2 cellular contexts compared by ENCODE assay signal in the genomic region with DNA sequence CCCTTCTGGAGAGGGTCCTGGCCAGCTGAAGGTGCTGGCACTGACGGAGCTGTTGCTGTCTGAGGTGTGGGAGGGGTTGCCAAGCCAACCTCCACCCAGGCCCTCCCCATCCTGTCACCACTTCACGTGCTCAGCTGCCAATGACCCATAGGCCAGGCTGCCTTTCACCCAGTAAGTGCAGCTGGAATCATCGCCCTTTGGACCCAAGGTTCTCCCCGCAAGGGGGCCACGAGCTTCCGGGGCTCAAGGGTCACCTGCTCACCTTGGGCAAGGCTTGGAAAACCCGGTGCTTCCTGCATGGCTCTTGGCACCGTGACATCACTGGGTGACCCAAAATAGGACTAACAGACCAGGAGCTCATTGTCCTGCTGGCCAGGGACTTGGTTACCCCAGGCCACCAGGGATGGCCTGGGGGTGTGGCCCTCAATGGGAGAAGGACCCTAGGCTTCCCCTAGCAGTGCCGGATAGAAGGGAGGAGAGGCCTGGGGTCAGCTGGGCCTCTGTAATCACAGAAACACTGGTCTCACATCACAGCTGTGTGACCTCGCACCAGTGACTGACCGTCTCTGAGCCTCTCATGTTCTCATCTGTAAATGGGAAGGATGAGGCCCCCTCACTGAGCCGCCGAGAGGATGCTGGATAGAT.
TF ChIP-seq lines count a peak whose summit lies in the region.

No MANE protein-coding gene starts in this region.

TF ChIP-seq in GM12878, 131 proteins besides CTCF, POLR2A, EP300 and RAD21:
- TF ChIP-seq BHLHE40 (IDR thresholded peaks at IDR 0.05; ENCODE audit: borderline replicate concordance in 1 of 2, low read depth in 2 of 2, low read length in 1 of 2) (peak in 1 of 2 experiments; percentile 83; a peak in 2 of 4 replicates), BACH1 (IDR thresholded peaks at IDR 0.05; ENCODE audit: borderline replicate concordance) (no peak)

TF ChIP-seq in HepG2, 621 proteins besides CTCF, POLR2A, EP300 and RAD21 (continues in another document):
- TF ChIP-seq, protein P1, sequence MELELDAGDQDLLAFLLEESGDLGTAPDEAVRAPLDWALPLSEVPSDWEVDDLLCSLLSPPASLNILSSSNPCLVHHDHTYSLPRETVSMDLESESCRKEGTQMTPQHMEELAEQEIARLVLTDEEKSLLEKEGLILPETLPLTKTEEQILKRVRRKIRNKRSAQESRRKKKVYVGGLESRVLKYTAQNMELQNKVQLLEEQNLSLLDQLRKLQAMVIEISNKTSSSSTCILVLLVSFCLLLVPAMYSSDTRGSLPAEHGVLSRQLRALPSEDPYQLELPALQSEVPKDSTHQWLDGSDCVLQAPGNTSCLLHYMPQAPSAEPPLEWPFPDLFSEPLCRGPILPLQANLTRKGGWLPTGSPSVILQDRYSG (CRISPR knock-in tag; IDR thresholded peaks at IDR 0.05) = no peak
- TF ChIP-seq ZNF629 (CRISPR knock-in tag; conservative IDR thresholded peaks at IDR 0.05) = peak; percentile 67
- no peak for TF ChIP-seq PTBP1 (IDR thresholded peaks at IDR 0.05; ENCODE audit: low read depth, low read length, poor library complexity, severe bottlenecking)
- TF ChIP-seq, protein P2, sequence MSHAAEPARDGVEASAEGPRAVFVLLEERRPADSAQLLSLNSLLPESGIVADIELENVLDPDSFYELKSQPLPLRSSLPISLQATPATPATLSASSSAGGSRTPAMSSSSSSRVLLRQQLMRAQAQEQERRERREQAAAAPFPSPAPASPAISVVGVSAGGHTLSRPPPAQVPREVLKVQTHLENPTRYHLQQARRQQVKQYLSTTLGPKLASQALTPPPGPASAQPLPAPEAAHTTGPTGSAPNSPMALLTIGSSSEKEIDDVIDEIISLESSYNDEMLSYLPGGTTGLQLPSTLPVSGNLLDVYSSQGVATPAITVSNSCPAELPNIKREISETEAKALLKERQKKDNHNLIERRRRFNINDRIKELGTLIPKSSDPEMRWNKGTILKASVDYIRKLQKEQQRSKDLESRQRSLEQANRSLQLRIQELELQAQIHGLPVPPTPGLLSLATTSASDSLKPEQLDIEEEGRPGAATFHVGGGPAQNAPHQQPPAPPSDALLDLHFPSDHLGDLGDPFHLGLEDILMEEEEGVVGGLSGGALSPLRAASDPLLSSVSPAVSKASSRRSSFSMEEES (CRISPR knock-in tag; IDR thresholded peaks at IDR 0.05) = peak; percentile 97
- TF ChIP-seq EED (CRISPR knock-in tag; IDR thresholded peaks at IDR 0.05) = no peak
- peak; percentile 68 for TF ChIP-seq FOXK2 (IDR thresholded peaks at IDR 0.05)
- TF ChIP-seq ATF7 (IDR thresholded peaks at IDR 0.05) = 0 out of 2 replicates have a peak, but pooled peaks have one; percentile 20
- TF ChIP-seq ATF7 (CRISPR knock-in tag; IDR thresholded peaks at IDR 0.05) = peak; percentile 97
- TF ChIP-seq, protein P3, sequence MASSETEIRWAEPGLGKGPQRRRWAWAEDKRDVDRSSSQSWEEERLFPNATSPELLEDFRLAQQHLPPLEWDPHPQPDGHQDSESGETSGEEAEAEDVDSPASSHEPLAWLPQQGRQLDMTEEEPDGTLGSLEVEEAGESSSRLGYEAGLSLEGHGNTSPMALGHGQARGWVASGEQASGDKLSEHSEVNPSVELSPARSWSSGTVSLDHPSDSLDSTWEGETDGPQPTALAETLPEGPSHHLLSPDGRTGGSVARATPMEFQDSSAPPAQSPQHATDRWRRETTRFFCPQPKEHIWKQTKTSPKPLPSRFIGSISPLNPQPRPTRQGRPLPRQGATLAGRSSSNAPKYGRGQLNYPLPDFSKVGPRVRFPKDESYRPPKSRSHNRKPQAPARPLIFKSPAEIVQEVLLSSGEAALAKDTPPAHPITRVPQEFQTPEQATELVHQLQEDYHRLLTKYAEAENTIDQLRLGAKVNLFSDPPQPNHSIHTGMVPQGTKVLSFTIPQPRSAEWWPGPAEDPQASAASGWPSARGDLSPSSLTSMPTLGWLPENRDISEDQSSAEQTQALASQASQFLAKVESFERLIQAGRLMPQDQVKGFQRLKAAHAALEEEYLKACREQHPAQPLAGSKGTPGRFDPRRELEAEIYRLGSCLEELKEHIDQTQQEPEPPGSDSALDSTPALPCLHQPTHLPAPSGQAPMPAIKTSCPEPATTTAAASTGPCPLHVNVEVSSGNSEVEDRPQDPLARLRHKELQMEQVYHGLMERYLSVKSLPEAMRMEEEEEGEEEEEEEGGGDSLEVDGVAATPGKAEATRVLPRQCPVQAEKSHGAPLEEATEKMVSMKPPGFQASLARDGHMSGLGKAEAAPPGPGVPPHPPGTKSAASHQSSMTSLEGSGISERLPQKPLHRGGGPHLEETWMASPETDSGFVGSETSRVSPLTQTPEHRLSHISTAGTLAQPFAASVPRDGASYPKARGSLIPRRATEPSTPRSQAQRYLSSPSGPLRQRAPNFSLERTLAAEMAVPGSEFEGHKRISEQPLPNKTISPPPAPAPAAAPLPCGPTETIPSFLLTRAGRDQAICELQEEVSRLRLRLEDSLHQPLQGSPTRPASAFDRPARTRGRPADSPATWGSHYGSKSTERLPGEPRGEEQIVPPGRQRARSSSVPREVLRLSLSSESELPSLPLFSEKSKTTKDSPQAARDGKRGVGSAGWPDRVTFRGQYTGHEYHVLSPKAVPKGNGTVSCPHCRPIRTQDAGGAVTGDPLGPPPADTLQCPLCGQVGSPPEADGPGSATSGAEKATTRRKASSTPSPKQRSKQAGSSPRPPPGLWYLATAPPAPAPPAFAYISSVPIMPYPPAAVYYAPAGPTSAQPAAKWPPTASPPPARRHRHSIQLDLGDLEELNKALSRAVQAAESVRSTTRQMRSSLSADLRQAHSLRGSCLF (CRISPR knock-in tag; IDR thresholded peaks at IDR 0.05; ENCODE audit: borderline replicate concordance) = no peak
- TF ChIP-seq SMYD3 (CRISPR knock-in tag; IDR thresholded peaks at IDR 0.05) = peak; percentile 68; the same call in 1 of the 2 replicates
- no peak for TF ChIP-seq ZNF260 (CRISPR knock-in tag; IDR thresholded peaks at IDR 0.05; ENCODE audit: borderline replicate concordance, low read depth)
- peak; percentile 96 for TF ChIP-seq ZMYM3 (CRISPR knock-in tag; IDR thresholded peaks at IDR 0.05)
- TF ChIP-seq, protein P4, sequence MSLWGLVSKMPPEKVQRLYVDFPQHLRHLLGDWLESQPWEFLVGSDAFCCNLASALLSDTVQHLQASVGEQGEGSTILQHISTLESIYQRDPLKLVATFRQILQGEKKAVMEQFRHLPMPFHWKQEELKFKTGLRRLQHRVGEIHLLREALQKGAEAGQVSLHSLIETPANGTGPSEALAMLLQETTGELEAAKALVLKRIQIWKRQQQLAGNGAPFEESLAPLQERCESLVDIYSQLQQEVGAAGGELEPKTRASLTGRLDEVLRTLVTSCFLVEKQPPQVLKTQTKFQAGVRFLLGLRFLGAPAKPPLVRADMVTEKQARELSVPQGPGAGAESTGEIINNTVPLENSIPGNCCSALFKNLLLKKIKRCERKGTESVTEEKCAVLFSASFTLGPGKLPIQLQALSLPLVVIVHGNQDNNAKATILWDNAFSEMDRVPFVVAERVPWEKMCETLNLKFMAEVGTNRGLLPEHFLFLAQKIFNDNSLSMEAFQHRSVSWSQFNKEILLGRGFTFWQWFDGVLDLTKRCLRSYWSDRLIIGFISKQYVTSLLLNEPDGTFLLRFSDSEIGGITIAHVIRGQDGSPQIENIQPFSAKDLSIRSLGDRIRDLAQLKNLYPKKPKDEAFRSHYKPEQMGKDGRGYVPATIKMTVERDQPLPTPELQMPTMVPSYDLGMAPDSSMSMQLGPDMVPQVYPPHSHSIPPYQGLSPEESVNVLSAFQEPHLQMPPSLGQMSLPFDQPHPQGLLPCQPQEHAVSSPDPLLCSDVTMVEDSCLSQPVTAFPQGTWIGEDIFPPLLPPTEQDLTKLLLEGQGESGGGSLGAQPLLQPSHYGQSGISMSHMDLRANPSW (CRISPR knock-in tag; IDR thresholded peaks at IDR 0.05; ENCODE audit: borderline replicate concordance) = peak; percentile 86; the same call in 1 of the 2 replicates
- TF ChIP-seq, protein P5, sequence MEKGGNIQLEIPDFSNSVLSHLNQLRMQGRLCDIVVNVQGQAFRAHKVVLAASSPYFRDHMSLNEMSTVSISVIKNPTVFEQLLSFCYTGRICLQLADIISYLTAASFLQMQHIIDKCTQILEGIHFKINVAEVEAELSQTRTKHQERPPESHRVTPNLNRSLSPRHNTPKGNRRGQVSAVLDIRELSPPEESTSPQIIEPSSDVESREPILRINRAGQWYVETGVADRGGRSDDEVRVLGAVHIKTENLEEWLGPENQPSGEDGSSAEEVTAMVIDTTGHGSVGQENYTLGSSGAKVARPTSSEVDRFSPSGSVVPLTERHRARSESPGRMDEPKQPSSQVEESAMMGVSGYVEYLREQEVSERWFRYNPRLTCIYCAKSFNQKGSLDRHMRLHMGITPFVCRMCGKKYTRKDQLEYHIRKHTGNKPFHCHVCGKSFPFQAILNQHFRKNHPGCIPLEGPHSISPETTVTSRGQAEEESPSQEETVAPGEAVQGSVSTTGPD (CRISPR knock-in tag; IDR thresholded peaks at IDR 0.05) = 0 out of 2 replicates have a peak, but pooled peaks have one; percentile 72
- peak; percentile 95 for TF ChIP-seq HNRNPL (IDR thresholded peaks at IDR 0.05; ENCODE audit: low read depth, low read length)
- TF ChIP-seq NBN (conservative IDR thresholded peaks at IDR 0.05) = no peak
- peak; percentile 79 for TF ChIP-seq ZNF232 (CRISPR knock-in tag; IDR thresholded peaks at IDR 0.05; ENCODE audit: borderline replicate concordance)
- TF ChIP-seq SOX13 (IDR thresholded peaks at IDR 0.05) = no peak
- peak in 1 of 2 experiments; percentile 92; a peak in 2 of 4 replicates for TF ChIP-seq SOX13 (CRISPR knock-in tag; conservative IDR thresholded peaks at IDR 0.05 in 1 of 2, IDR thresholded peaks at IDR 0.05 in 1 of 2)
- TF ChIP-seq, protein P6, sequence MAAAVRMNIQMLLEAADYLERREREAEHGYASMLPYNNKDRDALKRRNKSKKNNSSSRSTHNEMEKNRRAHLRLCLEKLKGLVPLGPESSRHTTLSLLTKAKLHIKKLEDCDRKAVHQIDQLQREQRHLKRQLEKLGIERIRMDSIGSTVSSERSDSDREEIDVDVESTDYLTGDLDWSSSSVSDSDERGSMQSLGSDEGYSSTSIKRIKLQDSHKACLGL (CRISPR knock-in tag; IDR thresholded peaks at IDR 0.05) = peak; percentile 85
- peak; percentile 93 for TF ChIP-seq SOX5 (CRISPR knock-in tag; IDR thresholded peaks at IDR 0.05; ENCODE audit: borderline replicate concordance)
- no peak for TF ChIP-seq ZFP62 (CRISPR knock-in tag; IDR thresholded peaks at IDR 0.05)
- 0 out of 2 replicates have a peak, but pooled peaks have one; percentile 32 for TF ChIP-seq RFXANK (CRISPR knock-in tag; IDR thresholded peaks at IDR 0.05)
- no peak for TF ChIP-seq ZNF207 (IDR thresholded peaks at IDR 0.05; ENCODE audit: borderline replicate concordance)
- peak; percentile 75; the same call in 1 of the 2 replicates for TF ChIP-seq ZNF816 (CRISPR knock-in tag; IDR thresholded peaks at IDR 0.05; ENCODE audit: borderline replicate concordance)
- TF ChIP-seq MED13 (CRISPR knock-in tag; IDR thresholded peaks at IDR 0.05) = peak; percentile 84; the same call in 1 of the 2 replicates
- no peak; the same call in 1 of the 2 replicates for TF ChIP-seq GATA4 (IDR thresholded peaks at IDR 0.05; ENCODE audit: borderline replicate concordance, low read depth)
- TF ChIP-seq CREB1 (IDR thresholded peaks at IDR 0.05) = peak; percentile 82
- peak; percentile 61; the same call in 1 of the 2 replicates for TF ChIP-seq CREB1 (CRISPR knock-in tag; IDR thresholded peaks at IDR 0.05)
- peak; percentile 66 for TF ChIP-seq ZFY (CRISPR knock-in tag; IDR thresholded peaks at IDR 0.05)
- no peak for TF ChIP-seq ARNT (IDR thresholded peaks at IDR 0.05)
- no peak for TF ChIP-seq ZSCAN31 (CRISPR knock-in tag; IDR thresholded peaks at IDR 0.05; ENCODE audit: low read depth)
- TF ChIP-seq ZNF33A (CRISPR knock-in tag; IDR thresholded peaks at IDR 0.05; ENCODE audit: borderline replicate concordance) = 0 out of 2 replicates have a peak, but pooled peaks have one; percentile 18
- TF ChIP-seq, protein P7, sequence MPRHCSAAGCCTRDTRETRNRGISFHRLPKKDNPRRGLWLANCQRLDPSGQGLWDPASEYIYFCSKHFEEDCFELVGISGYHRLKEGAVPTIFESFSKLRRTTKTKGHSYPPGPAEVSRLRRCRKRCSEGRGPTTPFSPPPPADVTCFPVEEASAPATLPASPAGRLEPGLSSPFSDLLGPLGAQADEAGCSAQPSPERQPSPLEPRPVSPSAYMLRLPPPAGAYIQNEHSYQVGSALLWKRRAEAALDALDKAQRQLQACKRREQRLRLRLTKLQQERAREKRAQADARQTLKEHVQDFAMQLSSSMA (CRISPR knock-in tag; IDR thresholded peaks at IDR 0.05) = 0 out of 2 replicates have a peak, but pooled peaks have one; percentile 57
- no peak; the same call in 1 of the 2 replicates for TF ChIP-seq ZNF776 (CRISPR knock-in tag; IDR thresholded peaks at IDR 0.05)
- TF ChIP-seq ZNF333 (CRISPR knock-in tag; IDR thresholded peaks at IDR 0.05; ENCODE audit: borderline replicate concordance) = 0 out of 2 replicates have a peak, but pooled peaks have one; percentile 34
- TF ChIP-seq NFKB2 (CRISPR knock-in tag; IDR thresholded peaks at IDR 0.05; ENCODE audit: borderline replicate concordance) = peak; percentile 55; the same call in 1 of the 2 replicates
- TF ChIP-seq, protein P8, sequence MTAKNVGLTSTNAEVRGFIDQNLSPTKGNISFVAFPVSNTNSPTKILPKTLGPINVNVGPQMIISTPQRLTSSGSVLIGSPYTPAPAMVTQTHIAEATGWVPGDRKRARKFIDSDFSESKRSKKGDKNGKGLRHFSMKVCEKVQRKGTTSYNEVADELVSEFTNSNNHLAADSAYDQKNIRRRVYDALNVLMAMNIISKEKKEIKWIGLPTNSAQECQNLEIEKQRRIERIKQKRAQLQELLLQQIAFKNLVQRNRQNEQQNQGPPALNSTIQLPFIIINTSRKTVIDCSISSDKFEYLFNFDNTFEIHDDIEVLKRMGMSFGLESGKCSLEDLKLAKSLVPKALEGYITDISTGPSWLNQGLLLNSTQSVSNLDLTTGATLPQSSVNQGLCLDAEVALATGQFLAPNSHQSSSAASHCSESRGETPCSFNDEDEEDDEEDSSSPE (CRISPR knock-in tag; IDR thresholded peaks at IDR 0.05) = peak; percentile 78
- TF ChIP-seq JARID2 (CRISPR knock-in tag; IDR thresholded peaks at IDR 0.05; ENCODE audit: insufficient replicate concordance) = no peak
- TF ChIP-seq ZNF564 (CRISPR knock-in tag; IDR thresholded peaks at IDR 0.05) = no peak
- TF ChIP-seq, protein P9, sequence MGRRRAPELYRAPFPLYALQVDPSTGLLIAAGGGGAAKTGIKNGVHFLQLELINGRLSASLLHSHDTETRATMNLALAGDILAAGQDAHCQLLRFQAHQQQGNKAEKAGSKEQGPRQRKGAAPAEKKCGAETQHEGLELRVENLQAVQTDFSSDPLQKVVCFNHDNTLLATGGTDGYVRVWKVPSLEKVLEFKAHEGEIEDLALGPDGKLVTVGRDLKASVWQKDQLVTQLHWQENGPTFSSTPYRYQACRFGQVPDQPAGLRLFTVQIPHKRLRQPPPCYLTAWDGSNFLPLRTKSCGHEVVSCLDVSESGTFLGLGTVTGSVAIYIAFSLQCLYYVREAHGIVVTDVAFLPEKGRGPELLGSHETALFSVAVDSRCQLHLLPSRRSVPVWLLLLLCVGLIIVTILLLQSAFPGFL (CRISPR knock-in tag; IDR thresholded peaks at IDR 0.05) = no peak
- no peak for TF ChIP-seq TAF1 (CRISPR knock-in tag; IDR thresholded peaks at IDR 0.05)
